Comparison of ENCODE assay signal across 12 cellular contexts in genomic region chr9:130500340-130500771, GRCh38. TPM values are rescaled to one million over a fixed set of nuclear protein-coding genes. Genes with fewer than 3 reads are reported as not detected.
A peak's percentile ranks its signal among the peaks of the same experiment; 100 is the strongest.
DNase-seq lines count a peak whose midpoint lies in the region; ATAC-seq, FAIRE-seq and TF ChIP-seq lines count a peak whose summit lies in the region.
"Had no signal": no experiment of that assay in that cellular context is flagged by ENCODE, and none has a peak within 500 bp of the region (broad histone marks: within the 10 kb centered on the region; RNA-seq: fewer than 3 reads in every experiment).

No MANE protein-coding gene starts in this region.

- H3K27ac ChIP-seq in A549: 0 out of 6 replicates have a peak overlapping the region, but pooled peaks of 1 of the 2 experiments have one; percentile 8
- H3K27ac ChIP-seq: GM23248, tibial nerve, WERI-Rb-1 had no signal

- no peak for TF ChIP-seq EP300 in A549 (IDR thresholded peaks at IDR 0.05)

- H3K4me3 ChIP-seq in A549: no peak overlapping the region
- H3K4me3 ChIP-seq: GM23248, tibial nerve had no signal

- no peak for TF ChIP-seq CTCF in A549 (IDR thresholded peaks at IDR 0.05)

- POLR2A ChIA-PET in A549 (lab: Yijun Ruan, JAX): no interaction called here

- ATAC-seq in A549 (peak in 1 of 2 experiments; percentile 27; a peak in 2 of 6 replicates), left colon (peak; percentile 44), GM21786 (IDR thresholded peaks at IDR 0.05; ENCODE audit: unreplicated experiment) (no peak)
- ATAC-seq: activated CD8-positive, alpha-beta memory T cell treated with anti-CD3 and anti-CD28 coated beads, Interleukin-2, amount 10 ng/mL, durations not matched to agents 7 days and 5 days had no signal

- peaks cover 6% of the 10 kb centered on the region; the same call in 1 of the 3 replicates for H3K9me3 ChIP-seq in A549
- H3K9me3 ChIP-seq: tibial nerve had no signal

- WGBS in A549 (ENCODE audit: missing lambda C conversion rate): 77% methylated on average over 6 of the region's 6 CpGs

- peak overlapping the region; percentile 34 for H3K4me2 ChIP-seq in A549

- in situ Hi-C loops in G401 (cut with HindIII; ENCODE audit: low sequenced_read_pairs): no loop called here

- no peak for FAIRE-seq in A549 (lab: Jason Lieb, UNC)

- CTCF ChIA-PET in A549 (lab: Yijun Ruan, JAX): interaction anchor here (0.8 to 1.4 kb wide), 6 partner anchors 11 to 206 kb away, joined by 3 to 4 read pairs (median 4); no protein-coding TSS in a partner anchor

- no peak for TF ChIP-seq RAD21 in A549 (conservative IDR thresholded peaks at IDR 0.05 in 1 of 2, IDR thresholded peaks at IDR 0.05 in 1 of 2)

- peaks cover 17% of the 10 kb centered on the region for H3K4me1 ChIP-seq in A549
- H3K4me1 ChIP-seq: tibial nerve had no signal

- DNase-seq in A549 (ENCODE audit: low read depth in 1 of 2, low spot score in 1 of 2) (no peak), HT-29 (ENCODE audit: low spot score) (peak; percentile 43), NCI-H345 treated with DMSO at 0.1 percent for 48 hours (lab: John Stamatoyannopoulos, UW; ENCODE audit: unreplicated experiment) (peak; percentile 86), left colon (peak; percentile 41 to 50), G401 (ENCODE audit: low spot score) (no peak), AG08395 (ENCODE audit: low spot score) (no peak)
- DNase-seq in stimulated activated CD8-positive, alpha-beta memory T cell treated with anti-CD3 and anti-CD28 coated beads, Interleukin-4, amount 100 ng/mL, for 48 hours: no peak
- DNase-seq: activated CD8-positive, alpha-beta memory T cell treated with anti-CD3 and anti-CD28 coated beads, Interleukin-2, amount 10 ng/mL, durations not matched to agents 7 days and 5 days; GM23248; WERI-Rb-1 had no signal

- intact Hi-C loops in left colon (cut with DNase I, micrococcal nuclease): no loop called here

- no peak for TF ChIP-seq POLR2A in A549 (IDR thresholded peaks at IDR 0.05; ENCODE audit: low read length)

TF ChIP-seq in A549, 52 proteins besides CTCF, POLR2A, EP300 and RAD21:
- TF ChIP-seq MAFK (IDR thresholded peaks at IDR 0.05; ENCODE audit: partially characterized antibody): no peak
- TF ChIP-seq RFX5 (IDR thresholded peaks at IDR 0.05): no peak
- TF ChIP-seq HOXB5 (CRISPR knock-in tag; IDR thresholded peaks at IDR 0.05): no peak
- TF ChIP-seq, protein P1, sequence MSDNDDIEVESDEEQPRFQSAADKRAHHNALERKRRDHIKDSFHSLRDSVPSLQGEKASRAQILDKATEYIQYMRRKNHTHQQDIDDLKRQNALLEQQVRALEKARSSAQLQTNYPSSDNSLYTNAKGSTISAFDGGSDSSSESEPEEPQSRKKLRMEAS (IDR thresholded peaks at IDR 0.05): no peak; the same call in 1 of the 2 replicates
- no peak for TF ChIP-seq NFE2L2 (conservative IDR thresholded peaks at IDR 0.05; ENCODE audit: low read length)
- TF ChIP-seq HOXA7 (CRISPR knock-in tag; IDR thresholded peaks at IDR 0.05): no peak
- TF ChIP-seq CEBPB (IDR thresholded peaks at IDR 0.05): no peak
- TF ChIP-seq ZSCAN20 (CRISPR knock-in tag; IDR thresholded peaks at IDR 0.05): no peak
- no peak for TF ChIP-seq REST (IDR thresholded peaks at IDR 0.05)
- no peak for TF ChIP-seq EHMT2 (IDR thresholded peaks at IDR 0.05; ENCODE audit: low read depth)
- TF ChIP-seq, protein P2, sequence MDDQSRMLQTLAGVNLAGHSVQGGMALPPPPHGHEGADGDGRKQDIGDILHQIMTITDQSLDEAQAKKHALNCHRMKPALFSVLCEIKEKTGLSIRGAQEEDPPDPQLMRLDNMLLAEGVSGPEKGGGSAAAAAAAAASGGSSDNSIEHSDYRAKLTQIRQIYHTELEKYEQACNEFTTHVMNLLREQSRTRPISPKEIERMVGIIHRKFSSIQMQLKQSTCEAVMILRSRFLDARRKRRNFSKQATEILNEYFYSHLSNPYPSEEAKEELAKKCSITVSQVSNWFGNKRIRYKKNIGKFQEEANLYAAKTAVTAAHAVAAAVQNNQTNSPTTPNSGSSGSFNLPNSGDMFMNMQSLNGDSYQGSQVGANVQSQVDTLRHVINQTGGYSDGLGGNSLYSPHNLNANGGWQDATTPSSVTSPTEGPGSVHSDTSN (IDR thresholded peaks at IDR 0.05): no peak
- TF ChIP-seq FOXS1 (CRISPR knock-in tag; IDR thresholded peaks at IDR 0.05): no peak
- TF ChIP-seq, protein P3, sequence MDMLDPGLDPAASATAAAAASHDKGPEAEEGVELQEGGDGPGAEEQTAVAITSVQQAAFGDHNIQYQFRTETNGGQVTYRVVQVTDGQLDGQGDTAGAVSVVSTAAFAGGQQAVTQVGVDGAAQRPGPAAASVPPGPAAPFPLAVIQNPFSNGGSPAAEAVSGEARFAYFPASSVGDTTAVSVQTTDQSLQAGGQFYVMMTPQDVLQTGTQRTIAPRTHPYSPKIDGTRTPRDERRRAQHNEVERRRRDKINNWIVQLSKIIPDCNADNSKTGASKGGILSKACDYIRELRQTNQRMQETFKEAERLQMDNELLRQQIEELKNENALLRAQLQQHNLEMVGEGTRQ (IDR thresholded peaks at IDR 0.05): no peak
- TF ChIP-seq ATOH8 (CRISPR knock-in tag; IDR thresholded peaks at IDR 0.05; ENCODE audit: low read depth): no peak
- no peak for TF ChIP-seq CHD4 (IDR thresholded peaks at IDR 0.05; ENCODE audit: borderline replicate concordance)
TF ChIP-seq in A549: peak in this region for 0.

RNA-seq across cellular contexts. Expression of gene ASS1, which starts 55.6 kb away (rescaled TPM):
- polyA plus RNA-seq in A549 (2011; rRNA removed) (32.5 and 36.9 TPM in 2 replicates), A549 (2017; fragmentation: RNase III; extraction: RNeasy Plus Mini Kit Qiagen cat#74134 plus additional on column Dnase treatment) (11.3 to 12.9 TPM (median 11.8 TPM) in 3 replicates)
- polyA plus RNA-seq in A549 (2012; cell fraction: cytosol; rRNA removed): 13.7 and 16.0 TPM in 2 replicates
- polyA plus RNA-seq in A549 (2012; cell fraction: nucleus; rRNA removed): 8.3 and 11.0 TPM in 2 replicates
- polyA minus RNA-seq in A549 (2011; rRNA and poly(A)+ RNA removed): 17.1 and 24.9 TPM in 2 replicates
- 32.8 and 33.5 TPM in 2 replicates for total RNA-seq in HT-29 (2014; rRNA removed; shearing (Covaris generic))
- 100 to 1,000 TPM; 264 to 515 TPM for total RNA-seq in left colon
- 0.31 and 2.8 TPM in 2 replicates for total RNA-seq in G401 (2014; rRNA removed; shearing (Covaris generic))

Comparison
In these comparisons a context has a peak if more than half of its experiments do, and no peak if none do; other contexts are left out.
1. DNase-seq: peak in HT-29 (single experiment), NCI-H345 treated with DMSO at 0.1 percent for 48 hours (single experiment) and left colon (2 of 2); none in A549 (0 of 2), G401 (single experiment), stimulated activated CD8-positive, alpha-beta memory T cell treated with anti-CD3 and anti-CD28 coated beads, Interleukin-4, amount 100 ng/mL, for 48 hours (single experiment) and AG08395 (single experiment).